In the genomic region with DNA sequence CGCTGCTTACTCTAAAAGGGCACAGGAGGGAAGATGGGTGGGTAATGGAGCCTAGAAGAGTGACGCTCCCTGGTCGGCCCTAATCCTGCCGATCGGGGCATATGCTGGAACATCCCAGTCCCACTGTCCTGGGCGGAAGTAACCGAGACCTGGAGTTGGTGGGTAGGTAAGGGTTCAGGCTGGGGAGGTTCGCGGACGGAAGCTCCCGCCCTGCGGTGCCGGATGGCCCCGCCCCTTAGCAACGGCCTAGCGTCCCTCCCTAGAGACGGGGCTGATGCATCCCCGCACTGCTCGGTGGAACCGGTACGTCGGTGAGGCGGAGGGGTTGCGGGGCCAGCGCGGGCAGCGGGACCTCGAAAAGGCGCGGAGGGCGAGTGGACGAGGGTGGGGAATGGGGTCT, we compare ENCODE assay signal across 8 cellular contexts.
DNase-seq lines count a peak whose midpoint lies in the region; ATAC-seq and FAIRE-seq lines count a peak whose summit lies in the region.

No MANE protein-coding gene starts in this region.

- no peak for DNase-seq in GM18507 (ENCODE audit: extremely low spot score, insufficient read length, low read depth)
- DNase-seq in T-helper 1 cell: peak; percentile 44 to 70 (median 64)
- peak; percentile 76 for DNase-seq in astrocyte of the hippocampus (ENCODE audit: low read depth, low spot score)
- DNase-seq in iPS-NIHi11 (ENCODE audit: low spot score): peak; percentile 97
- peak; percentile 63 for DNase-seq in stimulated activated CD4-positive, alpha-beta T cell treated with anti-CD3 and anti-CD28 coated beads, Interleukin-1b, Interleukin-23, amount 100 ng/mL, for 48 hours
- no peak for DNase-seq in anterior cingulate cortex (lab: John Stamatoyannopoulos, UW)
- DNase-seq in glomerular visceral epithelial cell (ENCODE audit: extremely low spot score): no peak

- ATAC-seq in HG03521 (IDR thresholded peaks at IDR 0.05; ENCODE audit: unreplicated experiment): no peak

- FAIRE-seq in GM18507 (lab: Jason Lieb, UNC): peak; percentile 76

Comparison
In these comparisons a context has a peak if more than half of its experiments do, and no peak if none do; other contexts are left out.
1. DNase-seq: peak in T-helper 1 cell (5 of 5), astrocyte of the hippocampus (single experiment), iPS-NIHi11 (single experiment) and stimulated activated CD4-positive, alpha-beta T cell treated with anti-CD3 and anti-CD28 coated beads, Interleukin-1b, Interleukin-23, amount 100 ng/mL, for 48 hours (single experiment); none in GM18507 (single experiment), anterior cingulate cortex (0 of 58) and glomerular visceral epithelial cell (single experiment).